9 cellular contexts compared by ENCODE assay signal in the genomic region with DNA sequence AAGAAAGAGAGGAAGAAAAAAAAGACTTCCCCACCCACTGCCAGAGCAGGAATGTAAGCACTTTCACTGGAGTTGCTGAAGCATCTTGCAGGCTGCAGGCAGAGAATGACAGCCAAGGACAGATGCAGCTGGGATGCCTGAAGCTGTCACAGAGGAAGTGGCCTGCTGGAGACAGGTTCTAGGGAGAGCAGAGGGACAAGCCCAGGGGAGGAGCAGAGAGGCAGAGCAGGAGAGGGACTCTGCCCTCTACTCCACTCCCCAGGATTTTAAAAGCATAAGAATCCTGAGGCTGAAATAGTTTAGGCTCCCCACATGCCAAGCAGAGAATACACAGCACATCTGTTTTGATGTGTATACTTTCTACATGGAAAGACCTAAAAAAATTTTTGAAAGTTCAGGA.
DNase-seq lines count a peak whose midpoint lies in the region; ATAC-seq and TF ChIP-seq lines count a peak whose summit lies in the region.
"Had no signal": no experiment of that assay in that cellular context is flagged by ENCODE, and none has a peak within 500 bp of the region (broad histone marks: within the 10 kb centered on the region; RNA-seq: fewer than 3 reads in every experiment).

No MANE protein-coding gene starts in this region.

- H3K4me3 ChIP-seq in GM23338 (no peak overlapping the region), astrocyte of the spinal cord (ENCODE audit: low read depth, low read length) (no peak overlapping the region), smooth muscle cell (no peak overlapping the region)

- TF ChIP-seq CTCF in GM23338 (conservative IDR thresholded peaks at IDR 0.05; ENCODE audit: low read depth in 2 of 2) (no peak), astrocyte of the spinal cord (IDR thresholded peaks at IDR 0.05; ENCODE audit: low read depth, low read length) (no peak), smooth muscle cell (IDR thresholded peaks at IDR 0.05; ENCODE audit: borderline replicate concordance, insufficient read depth, poor library complexity, severe bottlenecking) (no peak)

- DNase-seq in GM23338 (ENCODE audit: low spot score): peak; percentile 40
- DNase-seq in astrocyte of the spinal cord (ENCODE audit: low read depth, low spot score): peak; percentile 4
- peak; percentile 18 to 46 for DNase-seq in left colon
- no peak for DNase-seq in smooth muscle cell (lab: John Stamatoyannopoulos, UW; ENCODE audit: unreplicated experiment)
- DNase-seq in iPS-NIHi11 (ENCODE audit: low spot score): no peak
- DNase-seq in activated CD4-positive, alpha-beta memory T cell treated with anti-CD3 and anti-CD28 coated beads for 36 hours: no peak
- no peak for DNase-seq in DMS114 treated with DMSO at 0.1 percent for 48 hours (lab: John Stamatoyannopoulos, UW; ENCODE audit: unreplicated experiment)
- DNase-seq: stimulated activated CD8-positive, alpha-beta memory T cell treated with anti-CD3 and anti-CD28 coated beads, Interleukin-4, amount 100 ng/mL, for 48 hours had no signal

- H3K4me1 ChIP-seq in GM23338 (ENCODE audit: insufficient read depth) (peaks cover 20% of the 10 kb centered on the region), smooth muscle cell (ENCODE audit: low read depth) (peaks cover 17% of the 10 kb centered on the region)

- CTCF ChIA-PET in activated CD4-positive, alpha-beta memory T cell treated with anti-CD3 and anti-CD28 coated beads for 36 hours (lab: Charles Lee): no interaction called here

- no peak overlapping the region for H3K4me3 Mint-ChIP-seq in GM23338
- no peak overlapping the region for H3K4me3 Mint-ChIP-seq in activated CD4-positive, alpha-beta memory T cell treated with anti-CD3 and anti-CD28 coated beads for 36 hours

- H3K79me2 ChIP-seq in GM23338 (replicated peaks; ENCODE audit: insufficient read depth) (no peaks in the 10 kb centered on the region), smooth muscle cell (ENCODE audit: low read depth) (no peaks in the 10 kb centered on the region)

- H3F3A ChIP-seq in GM23338 (replicated peaks; ENCODE audit: low read depth): no peaks in the 10 kb centered on the region
- H3F3A ChIP-seq in smooth muscle cell (ENCODE audit: low read depth): no peaks in the 10 kb centered on the region

- H3K36me3 ChIP-seq in GM23338 (ENCODE audit: insufficient read depth): no peaks in the 10 kb centered on the region
- no peaks in the 10 kb centered on the region for H3K36me3 ChIP-seq in smooth muscle cell (ENCODE audit: low read depth)

- H3K27me3 ChIP-seq in GM23338 (ENCODE audit: insufficient read depth) (no peaks in the 10 kb centered on the region), smooth muscle cell (ENCODE audit: low read depth) (no peaks in the 10 kb centered on the region)

- H3K27ac ChIP-seq in GM23338 (ENCODE audit: low read depth) (no peak overlapping the region), smooth muscle cell (ENCODE audit: low read depth) (no peak overlapping the region)

- H3K9me3 Mint-ChIP-seq in GM23338: peaks cover 22% of the 10 kb centered on the region; the same call in 2 of the 3 replicates
- no peaks in the 10 kb centered on the region for H3K9me3 Mint-ChIP-seq in activated CD4-positive, alpha-beta memory T cell treated with anti-CD3 and anti-CD28 coated beads for 36 hours

- POLR2A ChIA-PET in activated CD4-positive, alpha-beta memory T cell treated with anti-CD3 and anti-CD28 coated beads for 36 hours (lab: Charles Lee): no interaction called here

- H3K9me3 ChIP-seq in smooth muscle cell (replicated peaks; ENCODE audit: low read depth): no peaks in the 10 kb centered on the region

- no peaks in the 10 kb centered on the region for H3K27me3 Mint-ChIP-seq in GM23338 (ENCODE audit: insufficient read depth, low read depth, poor library complexity)
- H3K27me3 Mint-ChIP-seq in activated CD4-positive, alpha-beta memory T cell treated with anti-CD3 and anti-CD28 coated beads for 36 hours: no peaks in the 10 kb centered on the region

- H3K27ac Mint-ChIP-seq in GM23338: no peak overlapping the region
- no peak overlapping the region for H3K27ac Mint-ChIP-seq in activated CD4-positive, alpha-beta memory T cell treated with anti-CD3 and anti-CD28 coated beads for 36 hours

- no peak overlapping the region for H2AFZ ChIP-seq in GM23338
- H2AFZ ChIP-seq in smooth muscle cell (ENCODE audit: low read depth): no peak overlapping the region

- intact Hi-C loops in left colon (cut with DNase I, micrococcal nuclease): no loop called here
- intact Hi-C loops in activated CD4-positive, alpha-beta memory T cell treated with anti-CD3 and anti-CD28 coated beads for 36 hours (cut with micrococcal nuclease): no loop called here

- no peak overlapping the region for H3K9ac ChIP-seq in smooth muscle cell (ENCODE audit: low read depth)

- ATAC-seq in GM23338 (peak; percentile 74), left colon (peak; percentile 88), HG03280 (IDR thresholded peaks at IDR 0.05; ENCODE audit: unreplicated experiment) (no peak)

- H4K20me1 ChIP-seq in GM23338 (replicated peaks; ENCODE audit: insufficient read depth) (no peaks in the 10 kb centered on the region), smooth muscle cell (ENCODE audit: low read depth) (no peaks in the 10 kb centered on the region)

- no peaks in the 10 kb centered on the region for H3K9me2 ChIP-seq in GM23338 (ENCODE audit: insufficient read depth)

- peaks cover 6% of the 10 kb centered on the region; the same call in 2 of the 3 replicates for H3K36me3 Mint-ChIP-seq in GM23338 (ENCODE audit: low read depth)
- H3K36me3 Mint-ChIP-seq in activated CD4-positive, alpha-beta memory T cell treated with anti-CD3 and anti-CD28 coated beads for 36 hours: no peaks in the 10 kb centered on the region

- in situ Hi-C loops in astrocyte of the spinal cord (cut with HindIII; ENCODE audit: low sequenced_read_pairs): no loop called here

- peaks cover 16% of the 10 kb centered on the region for H3K4me1 Mint-ChIP-seq in GM23338
- no peaks in the 10 kb centered on the region for H3K4me1 Mint-ChIP-seq in activated CD4-positive, alpha-beta memory T cell treated with anti-CD3 and anti-CD28 coated beads for 36 hours (ENCODE audit: low read depth)

- H3K4me2 ChIP-seq in GM23338 (0 out of 2 replicates have a peak overlapping the region, but pooled peaks have one; percentile 13), smooth muscle cell (peak overlapping the region; percentile 37)

TF ChIP-seq in GM23338, 12 proteins besides CTCF, POLR2A, EP300 and RAD21 (continues in another document):
- TF ChIP-seq JUNB (IDR thresholded peaks at IDR 0.05; ENCODE audit: unreplicated experiment) (no peak), NANOG (IDR thresholded peaks at IDR 0.05; ENCODE audit: borderline replicate concordance) (no peak), ZNF331 (CRISPR knock-in tag; IDR thresholded peaks at IDR 0.05; ENCODE audit: low read depth) (no peak), EZH2phosphoT487 (IDR thresholded peaks at IDR 0.05; ENCODE audit: unreplicated experiment) (no peak)
- TF ChIP-seq, protein P1, sequence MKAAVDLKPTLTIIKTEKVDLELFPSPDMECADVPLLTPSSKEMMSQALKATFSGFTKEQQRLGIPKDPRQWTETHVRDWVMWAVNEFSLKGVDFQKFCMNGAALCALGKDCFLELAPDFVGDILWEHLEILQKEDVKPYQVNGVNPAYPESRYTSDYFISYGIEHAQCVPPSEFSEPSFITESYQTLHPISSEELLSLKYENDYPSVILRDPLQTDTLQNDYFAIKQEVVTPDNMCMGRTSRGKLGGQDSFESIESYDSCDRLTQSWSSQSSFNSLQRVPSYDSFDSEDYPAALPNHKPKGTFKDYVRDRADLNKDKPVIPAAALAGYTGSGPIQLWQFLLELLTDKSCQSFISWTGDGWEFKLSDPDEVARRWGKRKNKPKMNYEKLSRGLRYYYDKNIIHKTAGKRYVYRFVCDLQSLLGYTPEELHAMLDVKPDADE (IDR thresholded peaks at IDR 0.05): no peak

Comparison
In these comparisons a context has a peak if more than half of its experiments do, and no peak if none do; other contexts are left out.
1. DNase-seq: peak in GM23338 (single experiment), astrocyte of the spinal cord (single experiment) and left colon (2 of 2); none in smooth muscle cell (single experiment), iPS-NIHi11 (single experiment), activated CD4-positive, alpha-beta memory T cell treated with anti-CD3 and anti-CD28 coated beads for 36 hours (single experiment) and DMS114 treated with DMSO at 0.1 percent for 48 hours (single experiment).